ENCODE assay signal across 9 cellular contexts in genomic region chr2:232876071-232876977, GRCh38. TPM values are rescaled to one million over a fixed set of nuclear protein-coding genes. Genes with fewer than 3 reads are reported as not detected.
A peak's percentile ranks its signal among the peaks of the same experiment; 100 is the strongest.
DNase-seq lines count a peak whose midpoint lies in the region; ATAC-seq, FAIRE-seq and TF ChIP-seq lines count a peak whose summit lies in the region.
"Had no signal": no experiment of that assay in that cellular context is flagged by ENCODE, and none has a peak within 500 bp of the region (broad histone marks: within the 10 kb centered on the region; RNA-seq: fewer than 3 reads in every experiment).

No MANE protein-coding gene starts in this region.

- H3K4me3 ChIP-seq in esophagus muscularis mucosa = peak overlapping the region; percentile 50 to 56 (median 54)
- no peak overlapping the region for H3K4me3 ChIP-seq in naive thymus-derived CD4-positive, alpha-beta T cell (ENCODE audit: low read length)
- H3K4me3 ChIP-seq: SJSA1 had no signal

- H3K27me3 ChIP-seq in esophagus muscularis mucosa = peaks cover 0 to 39% (median 13%) of the 10 kb centered on the region in 4 donors
- H3K27me3 ChIP-seq in naive thymus-derived CD4-positive, alpha-beta T cell (ENCODE audit: control insufficient read depth in 2 of 2, insufficient read depth in 2 of 2, low read length in 2 of 2) = no peaks in the 10 kb centered on the region
- H3K27me3 ChIP-seq: SJSA1 had no signal

- 0% methylated on average over 10 of the region's 129 CpGs for WGBS in esophagus muscularis mucosa

- TF ChIP-seq EP300 in esophagus muscularis mucosa (IDR thresholded peaks at IDR 0.05) = no peak

- H3K4me1 Mint-ChIP-seq in naive thymus-derived CD4-positive, alpha-beta T cell = peaks cover 0 to 8% (median 5%) of the 10 kb centered on the region in 7 donors

- H3K27me3 Mint-ChIP-seq in naive thymus-derived CD4-positive, alpha-beta T cell = peaks cover 8 to 26% (median 16%) of the 10 kb centered on the region in 5 donors

- H3K4me3 Mint-ChIP-seq in naive thymus-derived CD4-positive, alpha-beta T cell = peak overlapping the region in 6 of 10 donors; percentile 33 to 76 (median 54)

- H3K36me3 ChIP-seq in esophagus muscularis mucosa = no peaks in the 10 kb centered on the region
- no peaks in the 10 kb centered on the region for H3K36me3 ChIP-seq in naive thymus-derived CD4-positive, alpha-beta T cell (ENCODE audit: control insufficient read depth in 2 of 3, insufficient read depth in 3 of 3, low read length in 3 of 3)
- H3K36me3 ChIP-seq: SJSA1 had no signal

- TF ChIP-seq POLR2A in esophagus muscularis mucosa (IDR thresholded peaks at IDR 0.05; ENCODE audit: low read depth) = no peak

- H3K27ac ChIP-seq in VCaP (peak overlapping the region; percentile 72), esophagus muscularis mucosa (replicated peaks in 1 of 4) (no peak overlapping the region)
- H3K27ac ChIP-seq in naive thymus-derived CD4-positive, alpha-beta T cell (ENCODE audit: low read depth, low read length) = no peak overlapping the region
- H3K27ac ChIP-seq: SJSA1 had no signal

- CTCF ChIA-PET in naive thymus-derived CD4-positive, alpha-beta T cell (lab: Charles Lee) = no interaction called here

- H3K9me3 ChIP-seq in esophagus muscularis mucosa = no peaks in the 10 kb centered on the region
- H3K9me3 ChIP-seq in naive thymus-derived CD4-positive, alpha-beta T cell (ENCODE audit: control insufficient read depth in 2 of 3, low read length in 3 of 3) = no peaks in the 10 kb centered on the region
- H3K9me3 ChIP-seq: SJSA1 had no signal

- H3K9me3 Mint-ChIP-seq in naive thymus-derived CD4-positive, alpha-beta T cell = no peaks in the 10 kb centered on the region

- H3K4me1 ChIP-seq in esophagus muscularis mucosa = peaks cover 4 to 18% (median 18%) of the 10 kb centered on the region in 4 donors
- H3K4me1 ChIP-seq in naive thymus-derived CD4-positive, alpha-beta T cell (ENCODE audit: control insufficient read depth in 2 of 2, insufficient read depth in 2 of 2, low read length in 2 of 2) = no peaks in the 10 kb centered on the region

- TF ChIP-seq CTCF in D721Med (IDR thresholded peaks at IDR 0.05; ENCODE audit: insufficient read depth, missing control alignments) = no peak
- TF ChIP-seq CTCF in VCaP (conservative IDR thresholded peaks at IDR 0.05) = peak; percentile 43
- TF ChIP-seq CTCF in esophagus muscularis mucosa (IDR thresholded peaks at IDR 0.05) = no peak

- ATAC-seq in HG02798 (IDR thresholded peaks at IDR 0.05; ENCODE audit: poor library complexity, unreplicated experiment) (peak; percentile 48), HG02840 (IDR thresholded peaks at IDR 0.05; ENCODE audit: low FRiP score, unreplicated experiment) (no peak)
- peak; percentile 53 for ATAC-seq in naive thymus-derived CD4-positive, alpha-beta T cell

- POLR2A ChIA-PET in naive thymus-derived CD4-positive, alpha-beta T cell (lab: Charles Lee) = no interaction called here

- H3K36me3 Mint-ChIP-seq in naive thymus-derived CD4-positive, alpha-beta T cell = no peaks in the 10 kb centered on the region

- intact Hi-C loops in esophagus muscularis mucosa (cut with DNase I) = no loop called here
- intact Hi-C loops in naive thymus-derived CD4-positive, alpha-beta T cell (cut with micrococcal nuclease) = no loop called here

- FAIRE-seq in D721Med (lab: Jason Lieb, UNC) = no peak

- DNase-seq in D721Med (ENCODE audit: insufficient read length, low spot score) (peak; percentile 83), esophagus muscularis mucosa (ENCODE audit: extremely low spot score) (no peak), COR-L47 (lab: John Stamatoyannopoulos, UW) (no peak), SW 1271 (lab: John Stamatoyannopoulos, UW) (no peak)
- peak in 4 of 9 donors; percentile 7 to 65 (median 11) for DNase-seq in naive thymus-derived CD4-positive, alpha-beta T cell

- H3K27ac Mint-ChIP-seq in naive thymus-derived CD4-positive, alpha-beta T cell = no peak overlapping the region

RNA-seq across cellular contexts. Expression of gene SNORC, which starts 6.3 kb away (rescaled TPM):
- total RNA-seq in esophagus muscularis mucosa = 1 to 10 TPM in 2 of 4 donors, under 1 TPM in 2; 0.45 to 2.5 (median 1.4) TPM
- total RNA-seq in naive thymus-derived CD4-positive, alpha-beta T cell = 1 to 10 TPM; 1.2 to 3.6 (median 1.6) TPM
- polyA plus RNA-seq in naive thymus-derived CD4-positive, alpha-beta T cell = not detected
